9 cellular contexts compared by ENCODE assay signal in the genomic region with DNA sequence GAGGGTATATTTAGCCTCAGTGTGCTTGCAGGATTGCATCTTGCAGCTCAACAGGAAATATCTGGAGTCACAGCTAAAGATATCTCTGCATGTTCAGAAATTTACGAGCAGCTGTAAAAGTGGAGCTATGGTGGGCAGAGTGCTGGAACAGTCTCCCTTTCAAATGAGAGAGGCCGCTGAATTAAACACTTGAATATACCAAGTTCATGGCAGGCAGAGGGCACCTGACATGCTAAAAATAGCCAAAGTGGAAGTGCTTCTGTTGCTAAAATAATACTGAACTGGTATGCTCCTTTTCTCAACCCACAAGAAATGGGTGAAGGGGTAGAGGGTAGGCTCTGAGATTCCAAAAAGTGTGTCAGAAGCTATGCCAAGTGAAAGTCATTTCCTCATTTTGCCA.
DNase-seq lines count a peak whose midpoint lies in the region; ATAC-seq lines count a peak whose summit lies in the region.
"Had no signal": no experiment of that assay in that cellular context is flagged by ENCODE, and none has a peak within 500 bp of the region (broad histone marks: within the 10 kb centered on the region; RNA-seq: fewer than 3 reads in every experiment).

No MANE protein-coding gene starts in this region.

- ATAC-seq in Right ventricle myocardium inferior (peak; percentile 66), HG03565 (IDR thresholded peaks at IDR 0.05; ENCODE audit: unreplicated experiment) (no peak)

- DNase-seq in Right ventricle myocardium inferior (ENCODE audit: missing footprints) = no peak
- DNase-seq in cardiac septum (ENCODE audit: low spot score) = no peak
- DNase-seq in dermis blood vessel endothelial cell = peak; percentile 63
- peak; percentile 64 for DNase-seq in myocyte (ENCODE audit: low read depth)
- DNase-seq in activated T-cell treated with anti-CD3 and anti-CD28 coated beads for 4 hours = no peak
- no peak for DNase-seq in kidney glomerular epithelial cell (lab: John Stamatoyannopoulos, UW)
- DNase-seq in iPS-NIHi7 (ENCODE audit: extremely low spot score) = no peak
- DNase-seq: NCI-H2081 had no signal

- intact Hi-C loops in Right ventricle myocardium inferior (cut with DNase I) (loop anchor here (2.0 kb wide), 4 partner anchors 29 to 389 kb away; no protein-coding TSS in a partner anchor), cardiac septum (cut with DNase I) (loop anchor here (1.0 to 10.0 kb wide), 6 partner anchors 23 to 281 kb away; no protein-coding TSS in a partner anchor)

Comparison
In these comparisons a context has a peak if more than half of its experiments do, and no peak if none do; other contexts are left out.
1. DNase-seq: peak in dermis blood vessel endothelial cell (single experiment) and myocyte (single experiment); none in Right ventricle myocardium inferior (single experiment), cardiac septum (single experiment), activated T-cell treated with anti-CD3 and anti-CD28 coated beads for 4 hours (single experiment), kidney glomerular epithelial cell (single experiment) and iPS-NIHi7 (single experiment).